Comparison of ENCODE assay signal across 6 cellular contexts in the genomic region with DNA sequence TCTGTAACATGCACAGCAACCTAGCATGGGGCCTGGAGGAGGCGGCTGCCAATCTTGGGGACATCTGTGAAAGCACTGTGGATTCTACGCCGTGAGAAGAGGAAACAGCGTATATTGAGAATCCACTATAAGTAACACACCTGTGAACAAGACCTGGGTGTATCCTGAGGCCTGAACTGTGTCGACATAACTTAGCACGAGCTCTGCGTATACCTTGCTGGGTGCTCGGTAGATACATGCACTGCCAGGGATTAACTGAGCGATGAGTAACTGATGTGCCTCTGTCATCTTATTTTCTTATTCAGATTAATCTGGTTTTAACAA.
"Had no signal": no experiment of that assay in that cellular context is flagged by ENCODE, and none has a peak within 500 bp of the region (broad histone marks: within the 10 kb centered on the region; RNA-seq: fewer than 3 reads in every experiment).

No MANE protein-coding gene starts in this region.

- H3K4me3 ChIP-seq: GM23338 had no signal

- H2AFZ ChIP-seq: GM23338 had no signal

- FAIRE-seq: H1, H54, HTR-8/SVneo had no signal

- H3K4me2 ChIP-seq: GM23338 had no signal

- DNase-seq: H9, KG1 had no signal
